1 cellular context compared by ENCODE assay signal in genomic region chr4:28073860-28074555, GRCh38.
TF ChIP-seq lines count a peak whose summit lies in the region.

No MANE protein-coding gene starts in this region.

TF ChIP-seq in SK-N-SH, 30 proteins besides CTCF, POLR2A, EP300 and RAD21:
- TF ChIP-seq REST (IDR thresholded peaks at IDR 0.05; ENCODE audit: low read depth, low read length) = no peak
TF ChIP-seq in SK-N-SH: peak in this region for 0.
